ENCODE assay signal across 1 cellular context in the genomic region with DNA sequence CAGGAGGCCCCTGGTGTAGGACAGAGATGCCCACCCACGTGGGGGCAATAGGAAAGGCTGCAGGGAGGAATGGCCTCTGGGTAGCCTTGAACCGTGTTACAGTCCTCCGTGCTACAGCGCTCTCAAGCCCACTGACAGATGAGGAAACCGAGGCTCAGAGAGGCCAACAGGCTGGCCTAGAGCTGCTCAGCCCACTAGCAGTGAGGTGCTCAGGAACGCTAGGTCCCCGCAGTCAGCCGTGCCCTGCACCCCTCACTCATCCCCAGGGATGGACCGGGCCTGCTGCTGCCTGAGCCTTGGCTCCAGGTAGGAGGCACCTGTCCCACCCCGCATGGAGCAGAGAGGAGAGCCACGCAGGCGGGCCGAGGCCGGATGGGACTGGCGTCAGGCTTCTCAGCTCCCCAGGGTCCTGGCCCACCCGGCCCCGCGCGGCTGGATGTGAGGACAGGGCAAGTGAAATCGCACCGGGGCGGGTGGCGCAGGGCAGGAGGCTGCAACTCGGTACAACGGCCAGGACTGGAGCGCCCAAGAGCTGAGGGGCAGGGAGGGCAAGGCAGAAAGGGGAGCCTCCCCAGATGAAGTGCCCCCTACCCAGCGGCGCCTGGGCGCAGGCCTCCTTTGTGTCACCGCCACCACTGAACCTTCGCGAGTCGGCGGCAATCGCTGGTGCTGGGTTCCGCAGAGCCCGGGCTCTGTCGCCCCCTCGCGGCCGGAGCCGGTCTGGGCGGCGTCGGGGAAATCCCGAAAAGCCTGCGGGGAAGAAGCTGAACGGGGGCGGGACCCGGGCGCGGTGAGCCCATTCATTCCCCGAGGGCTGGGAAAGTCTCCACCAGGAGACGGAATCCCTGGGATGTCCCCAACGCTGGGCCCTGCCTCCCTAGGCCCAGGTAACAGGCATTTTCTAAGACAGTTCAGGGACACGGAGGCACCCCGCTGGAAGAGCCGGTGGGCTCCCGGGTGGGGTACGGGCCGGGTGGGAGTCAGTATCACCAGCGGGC.
A peak's percentile ranks its signal among the peaks of the same experiment; 100 is the strongest.
TF ChIP-seq lines count a peak whose summit lies in the region.

No MANE protein-coding gene starts in this region.

TF ChIP-seq in HepG2, 621 proteins besides CTCF, POLR2A, EP300 and RAD21 (continued from another document and continues in another):
- TF ChIP-seq DMTF1 (CRISPR knock-in tag; IDR thresholded peaks at IDR 0.05) (no peak), PHF20 (CRISPR knock-in tag; IDR thresholded peaks at IDR 0.05) (0 out of 2 replicates have a peak, but pooled peaks have one; percentile 28), ZNF605 (CRISPR knock-in tag; IDR thresholded peaks at IDR 0.05) (no peak; the same call in 1 of the 2 replicates), DPF2 (CRISPR knock-in tag; IDR thresholded peaks at IDR 0.05; ENCODE audit: borderline replicate concordance, low read depth) (no peak), KDM5B (CRISPR knock-in tag; IDR thresholded peaks at IDR 0.05; ENCODE audit: borderline replicate concordance) (peak; percentile 63; the same call in 1 of the 2 replicates), SMAD9 (CRISPR knock-in tag; IDR thresholded peaks at IDR 0.05) (no peak), KLF6 (CRISPR knock-in tag; IDR thresholded peaks at IDR 0.05) (0 out of 2 replicates have a peak, but pooled peaks have one; percentile 59), RFX3 (CRISPR knock-in tag; IDR thresholded peaks at IDR 0.05) (no peak), ZNF501 (CRISPR knock-in tag; IDR thresholded peaks at IDR 0.05) (peak; percentile 75; the same call in 1 of the 2 replicates), ZNF761 (CRISPR knock-in tag; conservative IDR thresholded peaks at IDR 0.05) (peak; percentile 32; the same call in 1 of the 2 replicates), ZNF12 (CRISPR knock-in tag; IDR thresholded peaks at IDR 0.05) (no peak), ARNTL (CRISPR knock-in tag; IDR thresholded peaks at IDR 0.05) (no peak), PTBP1 (IDR thresholded peaks at IDR 0.05; ENCODE audit: low read depth, low read length, poor library complexity, severe bottlenecking) (no peak), SOX13 (IDR thresholded peaks at IDR 0.05) (no peak), SOX13 (CRISPR knock-in tag; conservative IDR thresholded peaks at IDR 0.05 in 1 of 2, IDR thresholded peaks at IDR 0.05 in 1 of 2) (peak in 1 of 2 experiments; percentile 10; a peak in 1 of 4 replicates), ZNF563 (CRISPR knock-in tag; IDR thresholded peaks at IDR 0.05) (0 out of 2 replicates have a peak, but pooled peaks have one; percentile 11), MLXIP (CRISPR knock-in tag; IDR thresholded peaks at IDR 0.05; ENCODE audit: borderline replicate concordance) (no peak), ZBTB26 (CRISPR knock-in tag; IDR thresholded peaks at IDR 0.05; ENCODE audit: borderline replicate concordance) (no peak), PRMT3 (CRISPR knock-in tag; IDR thresholded peaks at IDR 0.05; ENCODE audit: borderline replicate concordance, low read depth) (no peak), ZNF280B (CRISPR knock-in tag; IDR thresholded peaks at IDR 0.05; ENCODE audit: borderline replicate concordance) (no peak), RBAK (CRISPR knock-in tag; IDR thresholded peaks at IDR 0.05) (no peak), HNRNPH1 (optimal IDR thresholded peaks at IDR 0.05; ENCODE audit: low read depth, low read length) (no peak), MED1 (CRISPR knock-in tag; IDR thresholded peaks at IDR 0.05) (peak; percentile 51; the same call in 1 of the 2 replicates), ZC3H4 (CRISPR knock-in tag; IDR thresholded peaks at IDR 0.05; ENCODE audit: borderline replicate concordance) (no peak), ZNF768 (CRISPR knock-in tag; IDR thresholded peaks at IDR 0.05) (peak; percentile 89), ZC3H13 (CRISPR knock-in tag; IDR thresholded peaks at IDR 0.05) (0 out of 2 replicates have a peak, but pooled peaks have one; percentile 37), HIVEP1 (CRISPR knock-in tag; IDR thresholded peaks at IDR 0.05) (peak; percentile 96), ZNF17 (CRISPR knock-in tag; IDR thresholded peaks at IDR 0.05) (no peak), FOXJ3 (CRISPR knock-in tag; IDR thresholded peaks at IDR 0.05; ENCODE audit: borderline replicate concordance) (no peak), SIN3A (IDR thresholded peaks at IDR 0.05; ENCODE audit: borderline replicate concordance, low read depth, low read length) (peak; percentile 60; the same call in 1 of the 2 replicates)
- TF ChIP-seq, protein P1, sequence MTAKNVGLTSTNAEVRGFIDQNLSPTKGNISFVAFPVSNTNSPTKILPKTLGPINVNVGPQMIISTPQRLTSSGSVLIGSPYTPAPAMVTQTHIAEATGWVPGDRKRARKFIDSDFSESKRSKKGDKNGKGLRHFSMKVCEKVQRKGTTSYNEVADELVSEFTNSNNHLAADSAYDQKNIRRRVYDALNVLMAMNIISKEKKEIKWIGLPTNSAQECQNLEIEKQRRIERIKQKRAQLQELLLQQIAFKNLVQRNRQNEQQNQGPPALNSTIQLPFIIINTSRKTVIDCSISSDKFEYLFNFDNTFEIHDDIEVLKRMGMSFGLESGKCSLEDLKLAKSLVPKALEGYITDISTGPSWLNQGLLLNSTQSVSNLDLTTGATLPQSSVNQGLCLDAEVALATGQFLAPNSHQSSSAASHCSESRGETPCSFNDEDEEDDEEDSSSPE (CRISPR knock-in tag; IDR thresholded peaks at IDR 0.05): peak; percentile 74
- TF ChIP-seq, protein P2, sequence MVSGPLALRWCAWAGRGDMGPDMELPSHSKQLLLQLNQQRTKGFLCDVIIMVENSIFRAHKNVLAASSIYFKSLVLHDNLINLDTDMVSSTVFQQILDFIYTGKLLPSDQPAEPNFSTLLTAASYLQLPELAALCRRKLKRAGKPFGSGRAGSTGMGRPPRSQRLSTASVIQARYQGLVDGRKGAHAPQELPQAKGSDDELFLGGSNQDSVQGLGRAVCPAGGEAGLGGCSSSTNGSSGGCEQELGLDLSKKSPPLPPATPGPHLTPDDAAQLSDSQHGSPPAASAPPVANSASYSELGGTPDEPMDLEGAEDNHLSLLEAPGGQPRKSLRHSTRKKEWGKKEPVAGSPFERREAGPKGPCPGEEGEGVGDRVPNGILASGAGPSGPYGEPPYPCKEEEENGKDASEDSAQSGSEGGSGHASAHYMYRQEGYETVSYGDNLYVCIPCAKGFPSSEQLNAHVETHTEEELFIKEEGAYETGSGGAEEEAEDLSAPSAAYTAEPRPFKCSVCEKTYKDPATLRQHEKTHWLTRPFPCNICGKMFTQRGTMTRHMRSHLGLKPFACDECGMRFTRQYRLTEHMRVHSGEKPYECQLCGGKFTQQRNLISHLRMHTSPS (CRISPR knock-in tag; IDR thresholded peaks at IDR 0.05; ENCODE audit: low read depth): peak; percentile 78; the same call in 1 of the 2 replicates
- TF ChIP-seq, protein P3, sequence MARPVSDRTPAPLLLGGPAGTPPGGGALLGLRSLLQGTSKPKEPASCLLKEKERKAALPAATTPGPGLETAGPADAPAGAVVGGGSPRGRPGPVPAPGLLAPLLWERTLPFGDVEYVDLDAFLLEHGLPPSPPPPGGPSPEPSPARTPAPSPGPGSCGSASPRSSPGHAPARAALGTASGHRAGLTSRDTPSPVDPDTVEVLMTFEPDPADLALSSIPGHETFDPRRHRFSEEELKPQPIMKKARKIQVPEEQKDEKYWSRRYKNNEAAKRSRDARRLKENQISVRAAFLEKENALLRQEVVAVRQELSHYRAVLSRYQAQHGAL (CRISPR knock-in tag; IDR thresholded peaks at IDR 0.05; ENCODE audit: not compliant biosample characterization): no peak
- TF ChIP-seq, protein P4, sequence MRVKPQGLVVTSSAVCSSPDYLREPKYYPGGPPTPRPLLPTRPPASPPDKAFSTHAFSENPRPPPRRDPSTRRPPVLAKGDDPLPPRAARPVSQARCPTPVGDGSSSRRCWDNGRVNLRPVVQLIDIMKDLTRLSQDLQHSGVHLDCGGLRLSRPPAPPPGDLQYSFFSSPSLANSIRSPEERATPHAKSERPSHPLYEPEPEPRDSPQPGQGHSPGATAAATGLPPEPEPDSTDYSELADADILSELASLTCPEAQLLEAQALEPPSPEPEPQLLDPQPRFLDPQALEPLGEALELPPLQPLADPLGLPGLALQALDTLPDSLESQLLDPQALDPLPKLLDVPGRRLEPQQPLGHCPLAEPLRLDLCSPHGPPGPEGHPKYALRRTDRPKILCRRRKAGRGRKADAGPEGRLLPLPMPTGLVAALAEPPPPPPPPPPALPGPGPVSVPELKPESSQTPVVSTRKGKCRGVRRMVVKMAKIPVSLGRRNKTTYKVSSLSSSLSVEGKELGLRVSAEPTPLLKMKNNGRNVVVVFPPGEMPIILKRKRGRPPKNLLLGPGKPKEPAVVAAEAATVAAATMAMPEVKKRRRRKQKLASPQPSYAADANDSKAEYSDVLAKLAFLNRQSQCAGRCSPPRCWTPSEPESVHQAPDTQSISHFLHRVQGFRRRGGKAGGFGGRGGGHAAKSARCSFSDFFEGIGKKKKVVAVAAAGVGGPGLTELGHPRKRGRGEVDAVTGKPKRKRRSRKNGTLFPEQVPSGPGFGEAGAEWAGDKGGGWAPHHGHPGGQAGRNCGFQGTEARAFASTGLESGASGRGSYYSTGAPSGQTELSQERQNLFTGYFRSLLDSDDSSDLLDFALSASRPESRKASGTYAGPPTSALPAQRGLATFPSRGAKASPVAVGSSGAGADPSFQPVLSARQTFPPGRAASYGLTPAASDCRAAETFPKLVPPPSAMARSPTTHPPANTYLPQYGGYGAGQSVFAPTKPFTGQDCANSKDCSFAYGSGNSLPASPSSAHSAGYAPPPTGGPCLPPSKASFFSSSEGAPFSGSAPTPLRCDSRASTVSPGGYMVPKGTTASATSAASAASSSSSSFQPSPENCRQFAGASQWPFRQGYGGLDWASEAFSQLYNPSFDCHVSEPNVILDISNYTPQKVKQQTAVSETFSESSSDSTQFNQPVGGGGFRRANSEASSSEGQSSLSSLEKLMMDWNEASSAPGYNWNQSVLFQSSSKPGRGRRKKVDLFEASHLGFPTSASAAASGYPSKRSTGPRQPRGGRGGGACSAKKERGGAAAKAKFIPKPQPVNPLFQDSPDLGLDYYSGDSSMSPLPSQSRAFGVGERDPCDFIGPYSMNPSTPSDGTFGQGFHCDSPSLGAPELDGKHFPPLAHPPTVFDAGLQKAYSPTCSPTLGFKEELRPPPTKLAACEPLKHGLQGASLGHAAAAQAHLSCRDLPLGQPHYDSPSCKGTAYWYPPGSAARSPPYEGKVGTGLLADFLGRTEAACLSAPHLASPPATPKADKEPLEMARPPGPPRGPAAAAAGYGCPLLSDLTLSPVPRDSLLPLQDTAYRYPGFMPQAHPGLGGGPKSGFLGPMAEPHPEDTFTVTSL (CRISPR knock-in tag; IDR thresholded peaks at IDR 0.05; ENCODE audit: borderline replicate concordance): no peak
